6 cellular contexts compared by ENCODE assay signal in genomic region chr20:38395751-38396383, GRCh38. TPM values are rescaled to one million over a fixed set of nuclear protein-coding genes. Genes with fewer than 3 reads are reported as not detected.
"Had no signal": no experiment of that assay in that cellular context is flagged by ENCODE, and none has a peak within 500 bp of the region (broad histone marks: within the 10 kb centered on the region; RNA-seq: fewer than 3 reads in every experiment).

No MANE protein-coding gene starts in this region.

RNA-seq across cellular contexts. Expression of gene LBP, which starts 49.6 kb away (rescaled TPM):
- total RNA-seq: activated CD4-positive, alpha-beta T cell treated with anti-CD3 and anti-CD28 coated beads, Interleukin-2, amount 10 ng/mL, durations not matched to agents 7 days and 5 days; activated CD8-positive, alpha-beta memory T cell treated with anti-CD3 and anti-CD28 coated beads, Interleukin-2, amount 10 ng/mL, durations not matched to agents 7 days and 5 days; activated CD8-positive, alpha-beta T cell treated with anti-CD3 and anti-CD28 coated beads for 36 hours; cardiac muscle cell; epithelial cell of proximal tubule; fibroblast of villous mesenchyme had no signal
